In genomic region chr3:49703443-49703927, GRCh38 we compare ENCODE assay signal across 8 cellular contexts. TPM values are rescaled to one million over a fixed set of nuclear protein-coding genes. Genes with fewer than 3 reads are reported as not detected.
DNase-seq lines count a peak whose midpoint lies in the region; ATAC-seq and TF ChIP-seq lines count a peak whose summit lies in the region.

No MANE protein-coding gene starts in this region.

- no peaks in the 10 kb centered on the region for H3K9me2 ChIP-seq in OCI-LY1 (ENCODE audit: low read depth, low read length)

- H3K36me3 Mint-ChIP-seq in neural crest cell (ENCODE audit: low read depth): no peaks in the 10 kb centered on the region

- H3K4me1 ChIP-seq in OCI-LY1 (ENCODE audit: insufficient read depth, low read length, severe bottlenecking) (no peaks in the 10 kb centered on the region), esophagus squamous epithelium (peaks cover 0 to 5% (median 0%) of the 10 kb centered on the region in 3 donors), upper lobe of right lung (no peaks in the 10 kb centered on the region)

- H3K4me3 ChIP-seq in OCI-LY1 (ENCODE audit: low read depth, low read length, poor library complexity, severe bottlenecking): no peak overlapping the region
- no peak overlapping the region for H3K4me3 ChIP-seq in esophagus squamous epithelium
- H3K4me3 ChIP-seq in upper lobe of right lung: no peak overlapping the region

- H3K27ac Mint-ChIP-seq in neural crest cell (ENCODE audit: unreplicated experiment): no peak overlapping the region

- H2AFZ ChIP-seq in OCI-LY1 (ENCODE audit: low read length): no peak overlapping the region

- peak overlapping the region; percentile 61 for H3K4me3 Mint-ChIP-seq in neural crest cell

- WGBS in esophagus squamous epithelium, 2 donors: 9% methylated on average over 4 of the region's 14 CpGs; no CpG with 5 or more reads in 1 of the 2 donors

- intact Hi-C loops in esophagus squamous epithelium (cut with DNase I): loop anchor here (10.0 kb wide), 1 partner anchor 141 kb away; no protein-coding TSS in a partner anchor
- intact Hi-C loops in upper lobe of right lung (cut with DNase I): no loop called here

- H3K79me2 ChIP-seq in OCI-LY1 (ENCODE audit: insufficient read depth, low read length): no peaks in the 10 kb centered on the region

- H4K20me1 ChIP-seq in OCI-LY1 (ENCODE audit: insufficient read depth, low read length): no peaks in the 10 kb centered on the region

- H3K4me2 ChIP-seq in OCI-LY1 (ENCODE audit: low read length): no peak overlapping the region

- H3K27me3 Mint-ChIP-seq in neural crest cell (ENCODE audit: low read depth): no peaks in the 10 kb centered on the region

- no peak for TF ChIP-seq POLR2A in esophagus squamous epithelium (IDR thresholded peaks at IDR 0.05)

- H3K9me3 ChIP-seq in OCI-LY1 (ENCODE audit: low read length): no peaks in the 10 kb centered on the region
- no peaks in the 10 kb centered on the region for H3K9me3 ChIP-seq in esophagus squamous epithelium
- no peaks in the 10 kb centered on the region for H3K9me3 ChIP-seq in upper lobe of right lung

- no peaks in the 10 kb centered on the region for H3F3A ChIP-seq in OCI-LY1 (ENCODE audit: insufficient read depth, low read length)

- DNase-seq in NCI-H82 (lab: John Stamatoyannopoulos, UW) (peak; percentile 77), NCI-H82 treated with DMSO at 0.1 percent for 48 hours (lab: John Stamatoyannopoulos, UW; ENCODE audit: unreplicated experiment) (no peak), activated T-cell treated with anti-CD3 and anti-CD28 coated beads for 4 hours (peak; percentile 47), esophagus squamous epithelium (lab: John Stamatoyannopoulos, UW) (no peak), neural crest cell (ENCODE audit: low read depth, low spot score) (peak; percentile 61), upper lobe of right lung (no peak)

- no peaks in the 10 kb centered on the region for H3K9me3 Mint-ChIP-seq in neural crest cell

- H3K27me3 ChIP-seq in OCI-LY1 (ENCODE audit: insufficient read depth, low read length): no peaks in the 10 kb centered on the region
- no peaks in the 10 kb centered on the region for H3K27me3 ChIP-seq in esophagus squamous epithelium
- H3K27me3 ChIP-seq in upper lobe of right lung: no peaks in the 10 kb centered on the region

- TF ChIP-seq CTCF in OCI-LY1 (IDR thresholded peaks at IDR 0.05; ENCODE audit: low read length) (peak; percentile 77), esophagus squamous epithelium (IDR thresholded peaks at IDR 0.05) (peak; percentile 70 to 91 (median 78)), neural crest cell (conservative IDR thresholded peaks at IDR 0.05) (peak; percentile 87), upper lobe of right lung (IDR thresholded peaks at IDR 0.05) (peak; percentile 80)

- H3K27ac ChIP-seq in OCI-LY1 (ENCODE audit: low read depth, low read length, poor library complexity, severe bottlenecking) (no peak overlapping the region), esophagus squamous epithelium (no peak overlapping the region), upper lobe of right lung (no peak overlapping the region)

- H3K4me1 Mint-ChIP-seq in neural crest cell: no peaks in the 10 kb centered on the region

- H3K9ac ChIP-seq in OCI-LY1 (ENCODE audit: low read length): no peak overlapping the region

- ATAC-seq in HG03196 (IDR thresholded peaks at IDR 0.05; ENCODE audit: unreplicated experiment) (peak; percentile 57), upper lobe of right lung (peak; percentile 85)

- H3K36me3 ChIP-seq in OCI-LY1 (ENCODE audit: insufficient read depth, low read length) (peaks cover 21% of the 10 kb centered on the region; the same call in 1 of the 2 replicates), esophagus squamous epithelium (peaks cover 10 to 92% (median 15%) of the 10 kb centered on the region in 3 donors), upper lobe of right lung (peaks cover 40% of the 10 kb centered on the region)

RNA-seq across cellular contexts. Expression of gene RNF123, which starts 14.1 kb away (rescaled TPM):
- total RNA-seq in esophagus squamous epithelium: 10 to 100 TPM; 14.7 to 21.8 (median 15.8) TPM
- total RNA-seq in neural crest cell: 42.4 and 44.9 TPM in 2 replicates
- total RNA-seq in upper lobe of right lung: 41.4 TPM

RNA-seq across cellular contexts. Expression of gene MST1, which starts 14.2 kb away (rescaled TPM):
- total RNA-seq in esophagus squamous epithelium (10 to 100 TPM in 1 of 4 donors, 1 to 10 TPM in 3; 2.3 to 12.2 (median 2.7) TPM), neural crest cell (15.0 and 18.1 TPM in 2 replicates), upper lobe of right lung (23.7 TPM)

RNA-seq across cellular contexts. Expression of gene AMIGO3, which starts 16.0 kb away (rescaled TPM):
- total RNA-seq in esophagus squamous epithelium (1 to 10 TPM in 2 of 4 donors, not detected in 2; 1.3 to 2.2 TPM), neural crest cell (0.89 and 0.96 TPM in 2 replicates), upper lobe of right lung (0.26 TPM)

RNA-seq across cellular contexts. Expression of gene GMPPB, which starts 20.3 kb away (rescaled TPM):
- total RNA-seq in esophagus squamous epithelium (10 to 100 TPM; 17.7 to 49.7 (median 33.8) TPM), neural crest cell (40.1 and 46.1 TPM in 2 replicates), upper lobe of right lung (34.8 TPM)

RNA-seq across cellular contexts. Expression of gene APEH, which starts 29.3 kb away (rescaled TPM):
- total RNA-seq in esophagus squamous epithelium (100 to 1,000 TPM in 1 of 4 donors, 10 to 100 TPM in 3; 60.7 to 102 (median 89.4) TPM), neural crest cell (150 and 162 TPM in 2 replicates), upper lobe of right lung (88.5 TPM)

Comparison
In these comparisons a context has a peak if more than half of its experiments do, and no peak if none do; other contexts are left out.
1. DNase-seq: peak in NCI-H82 (single experiment), activated T-cell treated with anti-CD3 and anti-CD28 coated beads for 4 hours (single experiment) and neural crest cell (single experiment); none in NCI-H82 treated with DMSO at 0.1 percent for 48 hours (single experiment), esophagus squamous epithelium (single experiment) and upper lobe of right lung (single experiment).
2. Peak in every context shown above with its lines, with median percentiles within 50 percentile points of each other: CTCF ChIP-seq.